ENCODE assay signal across 11 cellular contexts in genomic region chr18:34494359-34494696, GRCh38.
DNase-seq lines count a peak whose midpoint lies in the region; TF ChIP-seq lines count a peak whose summit lies in the region.
"Had no signal": no experiment of that assay in that cellular context is flagged by ENCODE, and none has a peak within 500 bp of the region (broad histone marks: within the 10 kb centered on the region; RNA-seq: fewer than 3 reads in every experiment).

No MANE protein-coding gene starts in this region.

- H3K4me1 Mint-ChIP-seq in activated T-cell treated with anti-CD3 and anti-CD28 coated beads, Interleukin-2, amount 50 U/mL, for 24 hours (ENCODE audit: low read depth): no peaks in the 10 kb centered on the region

- WGBS in smooth muscle cell (ENCODE audit: low lambda C conversion rate): 8% methylated on average over 16 of the region's 16 CpGs

- no peak for DNase-seq in astrocyte of the spinal cord (ENCODE audit: low read depth, low spot score)
- DNase-seq in smooth muscle cell (lab: John Stamatoyannopoulos, UW; ENCODE audit: unreplicated experiment): no peak
- no peak for DNase-seq in activated T-cell treated with anti-CD3 and anti-CD28 coated beads, Interleukin-2, amount 50 U/mL, for 24 hours
- no peak for DNase-seq in RKO (ENCODE audit: low spot score)
- DNase-seq in GM19240 (ENCODE audit: insufficient read length, low spot score): no peak
- no peak for DNase-seq in DMS153 (lab: John Stamatoyannopoulos, UW)
- DNase-seq: kidney glomerular epithelial cell, T-cell had no signal

- H3K27ac ChIP-seq in HUES48 (ENCODE audit: low read depth, low read length) (no peak overlapping the region), iPS-18a (ENCODE audit: low read length) (no peak overlapping the region), smooth muscle cell (ENCODE audit: low read depth) (no peak overlapping the region)

- no peaks in the 10 kb centered on the region for H4K20me1 ChIP-seq in smooth muscle cell (ENCODE audit: low read depth)

- peaks cover 31% of the 10 kb centered on the region for H3K27me3 Mint-ChIP-seq in activated T-cell treated with anti-CD3 and anti-CD28 coated beads, Interleukin-2, amount 50 U/mL, for 24 hours

- no peak overlapping the region for H3K9ac ChIP-seq in HUES48 (ENCODE audit: low read depth, low read length)
- no peak overlapping the region for H3K9ac ChIP-seq in iPS-18a (ENCODE audit: low read length)
- no peak overlapping the region for H3K9ac ChIP-seq in smooth muscle cell (ENCODE audit: low read depth)

- H3K36me3 ChIP-seq in HUES48 (ENCODE audit: control insufficient read depth, insufficient read depth, low read length) (no peaks in the 10 kb centered on the region), iPS-18a (ENCODE audit: control insufficient read depth, low read depth, low read length) (no peaks in the 10 kb centered on the region), smooth muscle cell (ENCODE audit: low read depth) (no peaks in the 10 kb centered on the region)

- H3K4me3 Mint-ChIP-seq in activated T-cell treated with anti-CD3 and anti-CD28 coated beads, Interleukin-2, amount 50 U/mL, for 24 hours: no peak overlapping the region
- H3K4me3 Mint-ChIP-seq: activated naive CD8-positive, alpha-beta T cell treated with anti-CD3 and anti-CD28 coated beads, Interleukin-2, amount 50 U/mL, for 24 hours; T-cell had no signal

- peak overlapping the region; percentile 88 for H3K4me3 ChIP-seq in HUES48 (ENCODE audit: low read depth, low read length)
- peak overlapping the region; percentile 56 for H3K4me3 ChIP-seq in astrocyte of the spinal cord (ENCODE audit: low read depth, low read length)
- peak overlapping the region; percentile 80 for H3K4me3 ChIP-seq in iPS-18a (ENCODE audit: low read length)
- peak overlapping the region; percentile 72 for H3K4me3 ChIP-seq in smooth muscle cell

- peaks cover 36% of the 10 kb centered on the region for H3K4me1 ChIP-seq in HUES48 (ENCODE audit: control insufficient read depth, insufficient read depth, low read length)
- H3K4me1 ChIP-seq in iPS-18a (ENCODE audit: control insufficient read depth, low read depth, low read length): peaks cover 26% of the 10 kb centered on the region
- peaks cover 5% of the 10 kb centered on the region for H3K4me1 ChIP-seq in smooth muscle cell (ENCODE audit: low read depth)

- peak overlapping the region; percentile 93 for H3K4me2 ChIP-seq in smooth muscle cell

- no peaks in the 10 kb centered on the region for H3K36me3 Mint-ChIP-seq in activated T-cell treated with anti-CD3 and anti-CD28 coated beads, Interleukin-2, amount 50 U/mL, for 24 hours (ENCODE audit: low read depth)
- H3K36me3 Mint-ChIP-seq: T-cell had no signal

- no peaks in the 10 kb centered on the region for H3K9me3 ChIP-seq in HUES48 (ENCODE audit: control insufficient read depth, insufficient read depth, low read length)
- no peaks in the 10 kb centered on the region for H3K9me3 ChIP-seq in iPS-18a (ENCODE audit: control insufficient read depth, low read depth, low read length)
- no peaks in the 10 kb centered on the region for H3K9me3 ChIP-seq in smooth muscle cell (replicated peaks; ENCODE audit: low read depth)

- H3K27me3 ChIP-seq in HUES48 (ENCODE audit: control insufficient read depth, insufficient read depth, low read length) (no peaks in the 10 kb centered on the region), iPS-18a (ENCODE audit: control insufficient read depth, insufficient read depth, low read length) (peaks cover 13% of the 10 kb centered on the region), smooth muscle cell (ENCODE audit: low read depth) (peaks cover 18% of the 10 kb centered on the region)

- H3K79me2 ChIP-seq in smooth muscle cell (ENCODE audit: low read depth): no peaks in the 10 kb centered on the region

- H3F3A ChIP-seq in smooth muscle cell (ENCODE audit: low read depth): no peaks in the 10 kb centered on the region

- no peak overlapping the region for H2AFZ ChIP-seq in smooth muscle cell (ENCODE audit: low read depth)

- H3K9me3 Mint-ChIP-seq in activated T-cell treated with anti-CD3 and anti-CD28 coated beads, Interleukin-2, amount 50 U/mL, for 24 hours: no peaks in the 10 kb centered on the region
- H3K9me3 Mint-ChIP-seq: activated naive CD8-positive, alpha-beta T cell treated with anti-CD3 and anti-CD28 coated beads, Interleukin-2, amount 50 U/mL, for 24 hours had no signal

- H3K27ac Mint-ChIP-seq in activated T-cell treated with anti-CD3 and anti-CD28 coated beads, Interleukin-2, amount 50 U/mL, for 24 hours: no peak overlapping the region
- H3K27ac Mint-ChIP-seq: activated naive CD8-positive, alpha-beta T cell treated with anti-CD3 and anti-CD28 coated beads, Interleukin-2, amount 50 U/mL, for 24 hours; T-cell had no signal

- in situ Hi-C loops in astrocyte of the spinal cord (cut with HindIII; ENCODE audit: low sequenced_read_pairs): no loop called here

- TF ChIP-seq CTCF in astrocyte of the spinal cord (IDR thresholded peaks at IDR 0.05; ENCODE audit: low read depth, low read length): no peak
- TF ChIP-seq CTCF in smooth muscle cell (IDR thresholded peaks at IDR 0.05; ENCODE audit: borderline replicate concordance, insufficient read depth, poor library complexity, severe bottlenecking): no peak
